ENCODE assay signal across 8 cellular contexts in the genomic region with DNA sequence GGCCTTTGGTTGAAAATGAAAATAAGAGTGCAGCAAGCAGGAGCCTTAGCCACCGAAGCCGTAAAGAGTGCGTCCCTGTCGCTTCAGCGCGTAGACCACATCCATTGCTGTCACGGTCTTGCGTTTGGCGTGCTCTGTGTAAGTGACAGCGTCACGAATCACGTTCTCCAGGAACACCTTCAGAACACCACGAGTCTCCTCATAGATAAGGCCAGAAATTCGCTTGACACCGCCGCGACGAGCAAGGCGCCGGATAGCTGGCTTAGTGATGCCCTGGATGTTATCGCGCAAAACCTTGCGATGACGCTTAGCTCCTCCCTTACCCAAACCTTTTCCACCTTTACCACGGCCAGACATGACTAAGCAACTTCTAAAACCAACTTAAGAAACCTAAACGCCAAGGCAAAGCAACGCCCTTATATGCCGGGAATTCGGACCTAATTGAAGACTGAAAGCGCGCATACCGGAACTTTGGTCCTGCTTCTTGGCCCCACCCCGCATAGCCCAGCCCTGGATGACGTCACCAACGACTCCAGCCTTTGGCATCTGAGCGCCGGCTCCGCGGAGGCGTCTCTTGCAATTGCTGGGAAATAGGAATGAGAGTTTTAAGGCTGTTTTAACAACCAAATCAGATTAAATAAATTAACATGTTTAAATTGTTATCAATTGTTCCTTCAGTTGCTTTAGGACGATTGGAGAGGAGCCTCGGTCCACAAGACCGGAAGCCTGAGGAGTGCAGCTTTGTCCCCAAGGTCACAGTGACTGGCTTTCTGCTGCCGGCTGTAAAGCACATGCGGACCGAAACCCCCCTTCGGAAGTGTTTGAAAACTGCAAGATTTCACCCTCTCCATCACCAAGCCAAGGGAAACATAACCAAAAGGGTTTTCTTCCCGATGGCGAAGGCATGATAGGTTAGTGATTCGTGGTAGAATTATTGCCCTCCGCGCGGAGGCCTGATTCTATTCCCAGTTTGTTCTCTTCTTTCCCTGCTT.
DNase-seq lines count a peak whose midpoint lies in the region; TF ChIP-seq lines count a peak whose summit lies in the region.

No MANE protein-coding gene starts in this region.

- peak overlapping the region; percentile 64 for H3K4me3 ChIP-seq in effector memory CD4-positive, alpha-beta T cell (ENCODE audit: insufficient read depth, low read depth, low read length, poor library complexity, severe bottlenecking)

- no peaks in the 10 kb centered on the region for H3K36me3 ChIP-seq in effector memory CD4-positive, alpha-beta T cell (ENCODE audit: control insufficient read depth, insufficient read depth, low read length)

- H3K27me3 ChIP-seq in effector memory CD4-positive, alpha-beta T cell (replicated peaks; ENCODE audit: control insufficient read depth, insufficient read depth, low read length, poor library complexity, severe bottlenecking): no peaks in the 10 kb centered on the region

- DNase-seq in CMK (ENCODE audit: low read depth): peak; percentile 97
- peak; percentile 80 for DNase-seq in GM20000 (ENCODE audit: low spot score)
- peak; percentile 98 for DNase-seq in HS-5 (ENCODE audit: low read depth)
- DNase-seq in NK-92 treated with Interleukin-12 subunit alpha and Interleukin-12 subunit beta, amount 100 ng/mL, for 24 hours (lab: John Stamatoyannopoulos, UW): peak; percentile 96
- DNase-seq in activated CD8-positive, alpha-beta memory T cell treated with anti-CD3 and anti-CD28 coated beads for 4 hours (ENCODE audit: low read depth in 2 of 2): peak; percentile 89 to 95
- DNase-seq in effector memory CD4-positive, alpha-beta T cell: peak; percentile 87 to 93 (median 87)
- peak; percentile 99 for DNase-seq in medulla oblongata (ENCODE audit: extremely low spot score)
- peak; percentile 94 to 97 (median 95) for DNase-seq in stimulated activated CD4-positive, alpha-beta T cell treated with anti-CD3 and anti-CD28 coated beads, TNF-alpha, amount 100 ng/mL, for 48 hours (ENCODE audit: low read depth in 3 of 3)

- H3K27ac ChIP-seq in effector memory CD4-positive, alpha-beta T cell (ENCODE audit: insufficient read depth, low read length, poor library complexity, severe bottlenecking): peak overlapping the region; percentile 71

- no peaks in the 10 kb centered on the region for H3K9me3 ChIP-seq in effector memory CD4-positive, alpha-beta T cell (ENCODE audit: control insufficient read depth, low read length)

- H3K4me1 ChIP-seq in effector memory CD4-positive, alpha-beta T cell (ENCODE audit: control insufficient read depth, insufficient read depth, low read length, poor library complexity, severe bottlenecking): no peaks in the 10 kb centered on the region

- no peak for TF ChIP-seq CTCF in GM20000 (IDR thresholded peaks at IDR 0.05; ENCODE audit: extremely low read depth, missing control alignments)

Comparison
In these comparisons a context has a peak if more than half of its experiments do, and no peak if none do; other contexts are left out.
1. Peak in every context shown above with its lines: DNase-seq, H3K4me3 ChIP-seq and H3K27ac ChIP-seq.